32 cellular contexts compared by ENCODE assay signal in genomic region chr18:37144921-37145320, GRCh38.
"Had no signal": no experiment of that assay in that cellular context is flagged by ENCODE, and none has a peak within 500 bp of the region (broad histone marks: within the 10 kb centered on the region; RNA-seq: fewer than 3 reads in every experiment).

No MANE protein-coding gene starts in this region.

- H3K4me3 ChIP-seq: ascending aorta had no signal

- H3K27me3 ChIP-seq: ascending aorta had no signal

- H3K4me1 ChIP-seq: ascending aorta had no signal

- H3K27ac ChIP-seq: ascending aorta, VCaP had no signal

- H3K4me3 Mint-ChIP-seq: activated B cell treated with CpG ODN at 0.5 μM for 24 hours; activated CD4-positive, alpha-beta memory T cell treated with anti-CD3 and anti-CD28 coated beads, Interleukin-2, amount 10 ng/mL, durations not matched to agents 7 days and 5 days; activated CD4-positive, alpha-beta T cell treated with anti-CD3 and anti-CD28 coated beads, Interleukin-2, amount 10 ng/mL, durations not matched to agents 7 days and 5 days; activated CD8-positive, alpha-beta memory T cell treated with anti-CD3 and anti-CD28 coated beads, Interleukin-2, amount 10 ng/mL, durations not matched to agents 7 days and 5 days; activated CD8-positive, alpha-beta T cell treated with anti-CD3 and anti-CD28 coated beads, Interleukin-2, amount 10 ng/mL, durations not matched to agents 7 days and 5 days; activated naive CD4-positive, alpha-beta T cell treated with anti-CD3 and anti-CD28 coated beads, Interleukin-2, amount 10 ng/mL, durations not matched to agents 7 days and 5 days; activated naive CD4-positive, alpha-beta T cell treated with anti-CD3 and anti-CD28 coated beads, Interleukin-2, amount 50 U/mL, for 24 hours; activated naive CD8-positive, alpha-beta T cell; activated naive CD8-positive, alpha-beta T cell treated with anti-CD3 and anti-CD28 coated beads, Interleukin-2, amount 10 ng/mL, durations not matched to agents 7 days and 5 days; activated naive CD8-positive, alpha-beta T cell treated with anti-CD3 and anti-CD28 coated beads, Interleukin-2, amount 50 U/mL, for 24 hours; activated T-cell treated with anti-CD3 and anti-CD28 coated beads, Interleukin-2, amount 50 U/mL, for 24 hours; brain; T-helper 1 cell treated with Interleukin-12 subunit alpha and Interleukin-12 subunit beta and Interleukin-4 antibody, amounts not matched to agents 30 μg/mL and 1 μg/mL, for 36 hours; T-helper 2 cell treated with Interferon-gamma antibody and Interleukin-4, amounts not matched to agents 5 μg/mL and 100 μg/mL, for 36 hours had no signal

- H3K9me3 ChIP-seq: ascending aorta had no signal

- H3K27ac Mint-ChIP-seq: activated B cell treated with CpG ODN at 0.5 μM for 24 hours; activated CD4-positive, alpha-beta memory T cell treated with anti-CD3 and anti-CD28 coated beads, Interleukin-2, amount 10 ng/mL, durations not matched to agents 7 days and 5 days; activated CD4-positive, alpha-beta T cell treated with anti-CD3 and anti-CD28 coated beads, Interleukin-2, amount 10 ng/mL, durations not matched to agents 7 days and 5 days; activated CD8-positive, alpha-beta memory T cell treated with anti-CD3 and anti-CD28 coated beads, Interleukin-2, amount 10 ng/mL, durations not matched to agents 7 days and 5 days; activated CD8-positive, alpha-beta T cell treated with anti-CD3 and anti-CD28 coated beads, Interleukin-2, amount 10 ng/mL, durations not matched to agents 7 days and 5 days; activated naive CD4-positive, alpha-beta T cell treated with anti-CD3 and anti-CD28 coated beads, Interleukin-2, amount 10 ng/mL, durations not matched to agents 7 days and 5 days; activated naive CD4-positive, alpha-beta T cell treated with anti-CD3 and anti-CD28 coated beads, Interleukin-2, amount 50 U/mL, for 24 hours; activated naive CD8-positive, alpha-beta T cell; activated naive CD8-positive, alpha-beta T cell treated with anti-CD3 and anti-CD28 coated beads, Interleukin-2, amount 10 ng/mL, durations not matched to agents 7 days and 5 days; activated naive CD8-positive, alpha-beta T cell treated with anti-CD3 and anti-CD28 coated beads, Interleukin-2, amount 50 U/mL, for 24 hours; activated T-cell treated with anti-CD3 and anti-CD28 coated beads, Interleukin-2, amount 50 U/mL, for 24 hours; activated T-helper 2 cell treated with anti-CD3 and anti-CD28 coated beads, Interferon-gamma antibody, Interleukin-2, Interleukin-4, amounts not matched to agents 10 μg/mL and 5 μg/mL and 100 μg/mL, durations not matched to agents 14 hours and 24 hours and 36 hours; brain; T-helper 1 cell treated with Interleukin-12 subunit alpha and Interleukin-12 subunit beta and Interleukin-4 antibody, amounts not matched to agents 30 μg/mL and 1 μg/mL, for 36 hours; T-helper 2 cell treated with Interferon-gamma antibody and Interleukin-4, amounts not matched to agents 5 μg/mL and 100 μg/mL, for 36 hours had no signal

- H3K9me3 Mint-ChIP-seq: activated B cell treated with CpG ODN at 0.5 μM for 24 hours; activated CD4-positive, alpha-beta T cell treated with anti-CD3 and anti-CD28 coated beads, Interleukin-2, amount 10 ng/mL, durations not matched to agents 7 days and 5 days; activated naive CD8-positive, alpha-beta T cell treated with anti-CD3 and anti-CD28 coated beads, Interleukin-2, amount 10 ng/mL, durations not matched to agents 7 days and 5 days; T-helper 1 cell treated with Interleukin-12 subunit alpha and Interleukin-12 subunit beta and Interleukin-4 antibody, amounts not matched to agents 30 μg/mL and 1 μg/mL, for 36 hours had no signal

- DNase-seq: activated B cell treated with CpG ODN at 0.5 μM for 24 hours; activated CD4-positive, alpha-beta memory T cell treated with anti-CD3 and anti-CD28 coated beads, Interleukin-2, amount 10 ng/mL, durations not matched to agents 7 days and 5 days; activated CD4-positive, alpha-beta T cell treated with anti-CD3 and anti-CD28 coated beads for 4 hours; activated CD4-positive, alpha-beta T cell treated with anti-CD3 and anti-CD28 coated beads, Interleukin-2, amount 10 ng/mL, durations not matched to agents 7 days and 5 days; activated CD4-positive, alpha-beta T cell treated with anti-CD3 and anti-CD28 coated beads, Interleukin-2, amount 50 U/mL, for 48 hours; activated CD4-positive, CD25-positive, alpha-beta regulatory T cell treated with anti-CD3 and anti-CD28 coated beads, Interleukin-2, amount 50 U/mL, for 72 hours; activated CD8-positive, alpha-beta memory T cell treated with anti-CD3 and anti-CD28 coated beads for 24 hours; activated CD8-positive, alpha-beta memory T cell treated with anti-CD3 and anti-CD28 coated beads, Interleukin-2, amount 10 ng/mL, durations not matched to agents 7 days and 5 days; activated CD8-positive, alpha-beta memory T cell treated with anti-CD3 and anti-CD28 coated beads, Interleukin-2, amount 50 U/mL, for 48 hours; activated CD8-positive, alpha-beta T cell treated with anti-CD3 and anti-CD28 coated beads, Interleukin-2, amount 10 ng/mL, durations not matched to agents 7 days and 5 days; activated effector memory CD4-positive, alpha-beta T cell treated with Interleukin-2 at 50 U/mL for 16 hours; activated gamma-delta T cell; activated naive CD4-positive, alpha-beta T cell treated with anti-CD3 and anti-CD28 coated beads, Interleukin-2, amount 10 ng/mL, durations not matched to agents 7 days and 5 days; activated naive CD4-positive, alpha-beta T cell treated with Interleukin-2 at 50 U/mL for 16 hours; activated naive CD8-positive, alpha-beta T cell treated with anti-CD3 and anti-CD28 coated beads, Interleukin-2, amount 10 ng/mL, durations not matched to agents 7 days and 5 days; activated naive CD8-positive, alpha-beta T cell treated with anti-CD3 and anti-CD28 coated beads, Interleukin-2, amount 50 U/mL, for 24 hours; activated T-cell treated with anti-CD3 and anti-CD28 coated beads, Interleukin-2, amount 50 U/mL, for 24 hours; activated T-cell treated with anti-CD3 and anti-CD28 coated beads, Interleukin-2, amount 50 U/mL, for 48 hours; amygdala; anterior cingulate cortex; central memory CD4-positive, alpha-beta T cell; T-helper 1 cell; T-helper 2 cell; T-helper 9 cell had no signal

- H3K4me1 Mint-ChIP-seq: activated B cell treated with CpG ODN at 0.5 μM for 24 hours; activated CD4-positive, alpha-beta memory T cell treated with anti-CD3 and anti-CD28 coated beads, Interleukin-2, amount 10 ng/mL, durations not matched to agents 7 days and 5 days; activated CD4-positive, alpha-beta T cell treated with anti-CD3 and anti-CD28 coated beads, Interleukin-2, amount 10 ng/mL, durations not matched to agents 7 days and 5 days; activated CD8-positive, alpha-beta memory T cell treated with anti-CD3 and anti-CD28 coated beads, Interleukin-2, amount 10 ng/mL, durations not matched to agents 7 days and 5 days; activated naive CD4-positive, alpha-beta T cell treated with anti-CD3 and anti-CD28 coated beads, Interleukin-2, amount 10 ng/mL, durations not matched to agents 7 days and 5 days; activated naive CD4-positive, alpha-beta T cell treated with anti-CD3 and anti-CD28 coated beads, Interleukin-2, amount 50 U/mL, for 24 hours; activated naive CD8-positive, alpha-beta T cell treated with anti-CD3 and anti-CD28 coated beads, Interleukin-2, amount 10 ng/mL, durations not matched to agents 7 days and 5 days; activated naive CD8-positive, alpha-beta T cell treated with anti-CD3 and anti-CD28 coated beads, Interleukin-2, amount 50 U/mL, for 24 hours had no signal

- ATAC-seq: activated CD8-positive, alpha-beta memory T cell treated with anti-CD3 and anti-CD28 coated beads, Interleukin-2, amount 10 ng/mL, durations not matched to agents 7 days and 5 days; activated CD8-positive, alpha-beta T cell treated with anti-CD3 and anti-CD28 coated beads, Interleukin-2, amount 10 ng/mL, durations not matched to agents 7 days and 5 days; activated naive CD8-positive, alpha-beta T cell treated with anti-CD3 and anti-CD28 coated beads, Interleukin-2, amount 50 U/mL, for 24 hours had no signal

- H3K36me3 Mint-ChIP-seq: activated CD8-positive, alpha-beta memory T cell treated with anti-CD3 and anti-CD28 coated beads, Interleukin-2, amount 10 ng/mL, durations not matched to agents 7 days and 5 days; activated naive CD4-positive, alpha-beta T cell treated with anti-CD3 and anti-CD28 coated beads, Interleukin-2, amount 10 ng/mL, durations not matched to agents 7 days and 5 days; activated naive CD8-positive, alpha-beta T cell treated with anti-CD3 and anti-CD28 coated beads, Interleukin-2, amount 10 ng/mL, durations not matched to agents 7 days and 5 days had no signal

- H3K36me3 ChIP-seq: ascending aorta had no signal

- H3K27me3 Mint-ChIP-seq: activated B cell treated with CpG ODN at 0.5 μM for 24 hours; activated CD4-positive, alpha-beta memory T cell treated with anti-CD3 and anti-CD28 coated beads, Interleukin-2, amount 10 ng/mL, durations not matched to agents 7 days and 5 days; activated CD4-positive, alpha-beta T cell treated with anti-CD3 and anti-CD28 coated beads, Interleukin-2, amount 10 ng/mL, durations not matched to agents 7 days and 5 days; activated CD8-positive, alpha-beta memory T cell treated with anti-CD3 and anti-CD28 coated beads, Interleukin-2, amount 10 ng/mL, durations not matched to agents 7 days and 5 days; activated naive CD4-positive, alpha-beta T cell treated with anti-CD3 and anti-CD28 coated beads, Interleukin-2, amount 10 ng/mL, durations not matched to agents 7 days and 5 days; activated naive CD4-positive, alpha-beta T cell treated with anti-CD3 and anti-CD28 coated beads, Interleukin-2, amount 50 U/mL, for 24 hours; activated naive CD8-positive, alpha-beta T cell; activated naive CD8-positive, alpha-beta T cell treated with anti-CD3 and anti-CD28 coated beads, Interleukin-2, amount 10 ng/mL, durations not matched to agents 7 days and 5 days; activated naive CD8-positive, alpha-beta T cell treated with anti-CD3 and anti-CD28 coated beads, Interleukin-2, amount 50 U/mL, for 24 hours; activated T-cell treated with anti-CD3 and anti-CD28 coated beads, Interleukin-2, amount 50 U/mL, for 24 hours had no signal
